In the genomic region with DNA sequence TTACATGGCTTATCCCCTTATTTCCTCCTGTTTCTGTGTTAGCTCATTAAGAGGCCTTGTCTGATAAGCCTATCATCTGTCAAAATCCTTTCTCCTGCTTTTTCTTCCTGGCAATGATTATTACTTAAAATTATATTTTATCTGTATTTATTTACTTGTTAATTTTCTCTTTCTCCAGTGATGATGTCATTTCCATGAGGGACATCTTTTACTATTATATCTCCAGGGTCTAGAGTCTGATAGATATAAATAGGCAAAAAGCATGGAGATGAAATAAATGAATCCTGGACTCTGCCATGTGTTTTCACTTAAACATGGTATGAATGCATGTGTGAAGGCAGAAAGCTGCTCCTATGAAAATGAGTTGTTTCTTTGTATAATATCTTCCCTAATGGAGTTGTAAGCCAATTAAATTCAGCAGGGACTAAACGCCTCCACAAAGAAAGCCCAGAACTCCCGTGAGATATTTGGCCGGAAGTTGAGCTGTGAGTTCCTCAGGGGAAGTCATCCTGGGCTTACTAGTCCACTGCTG, we compare ENCODE assay signal across 10 cellular contexts.
DNase-seq lines count a peak whose midpoint lies in the region; ATAC-seq and TF ChIP-seq lines count a peak whose summit lies in the region.
"Had no signal": no experiment of that assay in that cellular context is flagged by ENCODE, and none has a peak within 500 bp of the region (broad histone marks: within the 10 kb centered on the region; RNA-seq: fewer than 3 reads in every experiment).

No MANE protein-coding gene starts in this region.

- peaks cover 22% of the 10 kb centered on the region for H3K4me1 Mint-ChIP-seq in CD14-positive monocyte
- H3K4me1 Mint-ChIP-seq in dendritic cell treated with granulocyte-macrophage colony-stimulating factor and Interleukin-4, amounts not matched to agents 40 ng/mL and 50 ng/mL, for 4 days (ENCODE audit: low read depth): peaks cover 31% of the 10 kb centered on the region
- no peaks in the 10 kb centered on the region for H3K4me1 Mint-ChIP-seq in effector memory CD8-positive, alpha-beta T cell (ENCODE audit: low read depth in 2 of 2)
- no peaks in the 10 kb centered on the region for H3K4me1 Mint-ChIP-seq in activated T-cell treated with anti-CD3 and anti-CD28 coated beads, Interleukin-2, amount 50 U/mL, for 24 hours (ENCODE audit: low read depth)
- H3K4me1 Mint-ChIP-seq: CD4-positive, CD25-positive, alpha-beta regulatory T cell had no signal

- peak overlapping the region in 1 of 2 donors; percentile 54 for H3K4me3 Mint-ChIP-seq in CD14-positive monocyte
- H3K4me3 Mint-ChIP-seq in dendritic cell treated with granulocyte-macrophage colony-stimulating factor and Interleukin-4, amounts not matched to agents 40 ng/mL and 50 ng/mL, for 4 days: no peak overlapping the region
- no peak overlapping the region for H3K4me3 Mint-ChIP-seq in effector memory CD8-positive, alpha-beta T cell
- no peak overlapping the region for H3K4me3 Mint-ChIP-seq in activated T-cell treated with anti-CD3 and anti-CD28 coated beads, Interleukin-2, amount 50 U/mL, for 24 hours
- H3K4me3 Mint-ChIP-seq: CD4-positive, CD25-positive, alpha-beta regulatory T cell; HFFc6 had no signal

- no peaks in the 10 kb centered on the region for H3K27me3 Mint-ChIP-seq in CD14-positive monocyte (ENCODE audit: low read depth in 3 of 3)
- no peaks in the 10 kb centered on the region for H3K27me3 Mint-ChIP-seq in dendritic cell treated with granulocyte-macrophage colony-stimulating factor and Interleukin-4, amounts not matched to agents 40 ng/mL and 50 ng/mL, for 4 days
- no peaks in the 10 kb centered on the region for H3K27me3 Mint-ChIP-seq in effector memory CD8-positive, alpha-beta T cell
- no peaks in the 10 kb centered on the region for H3K27me3 Mint-ChIP-seq in activated T-cell treated with anti-CD3 and anti-CD28 coated beads, Interleukin-2, amount 50 U/mL, for 24 hours
- H3K27me3 Mint-ChIP-seq: CD4-positive, CD25-positive, alpha-beta regulatory T cell had no signal

- H3K36me3 Mint-ChIP-seq in CD14-positive monocyte: peaks cover 3 to 4% of the 10 kb centered on the region in 2 donors
- H3K36me3 Mint-ChIP-seq in dendritic cell treated with granulocyte-macrophage colony-stimulating factor and Interleukin-4, amounts not matched to agents 40 ng/mL and 50 ng/mL, for 4 days (ENCODE audit: low read depth): peaks cover 13% of the 10 kb centered on the region
- no peaks in the 10 kb centered on the region for H3K36me3 Mint-ChIP-seq in effector memory CD8-positive, alpha-beta T cell (ENCODE audit: insufficient read depth)
- H3K36me3 Mint-ChIP-seq in activated T-cell treated with anti-CD3 and anti-CD28 coated beads, Interleukin-2, amount 50 U/mL, for 24 hours (ENCODE audit: low read depth): no peaks in the 10 kb centered on the region
- H3K36me3 Mint-ChIP-seq: CD4-positive, CD25-positive, alpha-beta regulatory T cell had no signal

- intact Hi-C loops in CD14-positive monocyte (cut with micrococcal nuclease): no loop called here
- intact Hi-C loops in dendritic cell treated with granulocyte-macrophage colony-stimulating factor and Interleukin-4, amounts not matched to agents 40 ng/mL and 50 ng/mL, for 4 days (cut with micrococcal nuclease): no loop called here

- peaks cover 8 to 20% (median 10%) of the 10 kb centered on the region in 7 donors for H3K9me3 Mint-ChIP-seq in CD14-positive monocyte
- peaks cover 39% of the 10 kb centered on the region for H3K9me3 Mint-ChIP-seq in dendritic cell treated with granulocyte-macrophage colony-stimulating factor and Interleukin-4, amounts not matched to agents 40 ng/mL and 50 ng/mL, for 4 days
- H3K9me3 Mint-ChIP-seq in effector memory CD8-positive, alpha-beta T cell: peaks cover 0 to 19% of the 10 kb centered on the region in 2 donors
- H3K9me3 Mint-ChIP-seq in activated T-cell treated with anti-CD3 and anti-CD28 coated beads, Interleukin-2, amount 50 U/mL, for 24 hours: peaks cover 15% of the 10 kb centered on the region

- peak overlapping the region; percentile 48 to 95 (median 81) for H3K27ac Mint-ChIP-seq in CD14-positive monocyte
- peak overlapping the region; percentile 3 for H3K27ac Mint-ChIP-seq in dendritic cell treated with granulocyte-macrophage colony-stimulating factor and Interleukin-4, amounts not matched to agents 40 ng/mL and 50 ng/mL, for 4 days
- H3K27ac Mint-ChIP-seq in effector memory CD8-positive, alpha-beta T cell: no peak overlapping the region
- H3K27ac Mint-ChIP-seq in activated T-cell treated with anti-CD3 and anti-CD28 coated beads, Interleukin-2, amount 50 U/mL, for 24 hours: no peak overlapping the region
- H3K27ac Mint-ChIP-seq: CD4-positive, CD25-positive, alpha-beta regulatory T cell; HFFc6 had no signal

- ATAC-seq in effector memory CD8-positive, alpha-beta T cell (replicated peaks): no peak
- no peak for ATAC-seq in GM21723 (IDR thresholded peaks at IDR 0.05; ENCODE audit: unreplicated experiment)

- DNase-seq in CD14-positive monocyte (ENCODE audit: low spot score) (no peak), NCI-H82 treated with DMSO at 0.1 percent for 48 hours (lab: John Stamatoyannopoulos, UW; ENCODE audit: unreplicated experiment) (peak; percentile 39), fibroblast of peridontal ligament (ENCODE audit: extremely low read depth) (peak; percentile 59)
- no peak for DNase-seq in effector memory CD8-positive, alpha-beta T cell
- DNase-seq in activated T-cell treated with anti-CD3 and anti-CD28 coated beads, Interleukin-2, amount 50 U/mL, for 24 hours: no peak
- DNase-seq: CD4-positive, CD25-positive, alpha-beta regulatory T cell; HCEC 1CT; HFFc6 had no signal

- TF ChIP-seq CTCF in CD14-positive monocyte (IDR thresholded peaks at IDR 0.05): no peak

Comparison
In these comparisons a context has a peak if more than half of its experiments do, and no peak if none do; other contexts are left out.
1. DNase-seq: peak in NCI-H82 treated with DMSO at 0.1 percent for 48 hours (single experiment) and fibroblast of peridontal ligament (single experiment); none in CD14-positive monocyte (single experiment), effector memory CD8-positive, alpha-beta T cell (0 of 3) and activated T-cell treated with anti-CD3 and anti-CD28 coated beads, Interleukin-2, amount 50 U/mL, for 24 hours (single experiment).
2. H3K27ac Mint-ChIP-seq: peak in CD14-positive monocyte (7 of 7) and dendritic cell treated with granulocyte-macrophage colony-stimulating factor and Interleukin-4, amounts not matched to agents 40 ng/mL and 50 ng/mL, for 4 days (single experiment); none in effector memory CD8-positive, alpha-beta T cell (0 of 2) and activated T-cell treated with anti-CD3 and anti-CD28 coated beads, Interleukin-2, amount 50 U/mL, for 24 hours (single experiment).